ENCODE assay signal across 8 cellular contexts in genomic region chr5:36877667-36878420, GRCh38. TPM values are rescaled to one million over a fixed set of nuclear protein-coding genes. Genes with fewer than 3 reads are reported as not detected.
DNase-seq lines count a peak whose midpoint lies in the region; ATAC-seq and TF ChIP-seq lines count a peak whose summit lies in the region.

No MANE protein-coding gene starts in this region.

- H3K9me3 ChIP-seq in T-helper 17 cell (ENCODE audit: control insufficient read depth, low read length, poor library complexity, severe bottlenecking) = no peaks in the 10 kb centered on the region
- no peaks in the 10 kb centered on the region for H3K9me3 ChIP-seq in fibroblast of lung (ENCODE audit: control insufficient read depth, insufficient read depth, low read depth, low read length)
- H3K9me3 ChIP-seq in parathyroid adenoma (ENCODE audit: control insufficient read depth, low read length) = no peaks in the 10 kb centered on the region

- H2AFZ ChIP-seq in fibroblast of lung (ENCODE audit: low read length) (no peak overlapping the region), parathyroid adenoma (peak overlapping the region; percentile 91)

- H3K27ac ChIP-seq in fibroblast of lung (ENCODE audit: insufficient read depth, low read length) = peak overlapping the region; percentile 96
- peak overlapping the region; percentile 96 for H3K27ac ChIP-seq in parathyroid adenoma

- H3K79me2 ChIP-seq in fibroblast of lung (ENCODE audit: control insufficient read depth, insufficient read depth, low read length) (peaks cover 95% of the 10 kb centered on the region), parathyroid adenoma (peaks cover 18% of the 10 kb centered on the region)

- H3K27ac Mint-ChIP-seq in T-helper 17 cell = peak overlapping the region; percentile 98

- intact Hi-C loops in posterior cingulate gyrus (cut with DNase I) = loop anchor here (5.0 kb wide), 3 partner anchors 129 to 726 kb away; partner anchors contain the start of genes LMBRD2, NADK2 and SKP2

- peaks cover 3% of the 10 kb centered on the region for H3K4me1 ChIP-seq in fibroblast of lung (ENCODE audit: control insufficient read depth, extremely low read depth, insufficient read depth, low read length)
- H3K4me1 ChIP-seq in parathyroid adenoma = peaks cover 10% of the 10 kb centered on the region

- H3K9ac ChIP-seq in fibroblast of lung (ENCODE audit: insufficient read depth, low read length) = peak overlapping the region; percentile 94
- H3K9ac ChIP-seq in parathyroid adenoma = peak overlapping the region; percentile 87

- H3K27me3 ChIP-seq in fibroblast of lung (ENCODE audit: control insufficient read depth, insufficient read depth, low read length) (no peaks in the 10 kb centered on the region), parathyroid adenoma (ENCODE audit: control insufficient read depth, insufficient read depth, low read length) (no peaks in the 10 kb centered on the region)

- H3K4me3 ChIP-seq in fibroblast of lung (replicated peaks in 1 of 4; ENCODE audit: control extremely low read depth in 1 of 4, insufficient read depth in 1 of 4, low read depth in 3 of 4, low read length in 4 of 4) (peak overlapping the region; percentile 75 to 92 (median 86)), parathyroid adenoma (ENCODE audit: low read depth, low read length) (peak overlapping the region; percentile 94)

- H3K4me2 ChIP-seq in fibroblast of lung (ENCODE audit: extremely low read depth, insufficient read depth, low read length) = peak overlapping the region; percentile 79
- peak overlapping the region; percentile 96 for H3K4me2 ChIP-seq in parathyroid adenoma (ENCODE audit: low read length)

- H3K4me1 Mint-ChIP-seq in T-helper 17 cell = peaks cover 39% of the 10 kb centered on the region

- H3K36me3 ChIP-seq in fibroblast of lung (ENCODE audit: control insufficient read depth, insufficient read depth, low read length) = no peaks in the 10 kb centered on the region
- H3K36me3 ChIP-seq in parathyroid adenoma (ENCODE audit: control insufficient read depth, insufficient read depth, low read length) = no peaks in the 10 kb centered on the region

- H3K4me3 Mint-ChIP-seq in T-helper 17 cell = peak overlapping the region; percentile 96

- ATAC-seq in T-helper 17 cell = peak; percentile 26
- ATAC-seq in GM19328 (IDR thresholded peaks at IDR 0.05; ENCODE audit: unreplicated experiment) = no peak

- no peaks in the 10 kb centered on the region for H4K20me1 ChIP-seq in fibroblast of lung (ENCODE audit: control insufficient read depth, extremely low read depth, insufficient read depth, low read length)

- no peaks in the 10 kb centered on the region for H3K36me3 Mint-ChIP-seq in T-helper 17 cell (ENCODE audit: low read depth)

- no peaks in the 10 kb centered on the region for H3K27me3 Mint-ChIP-seq in T-helper 17 cell

- peak; percentile 49 for DNase-seq in NCI-H82 (lab: John Stamatoyannopoulos, UW)
- DNase-seq in NCI-H82 treated with DMSO at 0.1 percent for 48 hours (lab: John Stamatoyannopoulos, UW; ENCODE audit: unreplicated experiment) = no peak
- DNase-seq in Kasumi-1 (lab: John Stamatoyannopoulos, UW) = peak; percentile 38 to 55
- no peak for DNase-seq in T-helper 17 cell
- peak; percentile 38 to 56 for DNase-seq in fibroblast of lung (ENCODE audit: low read depth in 2 of 2)
- no peak for DNase-seq in posterior cingulate gyrus

- TF ChIP-seq CTCF in fibroblast of lung (conservative IDR thresholded peaks at IDR 0.05 in 1 of 2, IDR thresholded peaks at IDR 0.05 in 1 of 2; ENCODE audit: low read depth in 1 of 2, low read length in 2 of 2) (no peak), parathyroid adenoma (IDR thresholded peaks at IDR 0.05) (no peak)

RNA-seq across cellular contexts. Expression of gene NIPBL, which starts 1.3 kb away (rescaled TPM):
- 100 to 1,000 TPM; 113 to 118 TPM for total RNA-seq in T-helper 17 cell
- total RNA-seq in fibroblast of lung = 26.5 and 34.2 TPM in 2 replicates
- polyA plus RNA-seq in fibroblast of lung = 24.6 and 30.8 TPM in 2 replicates
- polyA plus RNA-seq in fibroblast of lung (2012) = 12.5 and 15.5 TPM in 2 replicates
- polyA minus RNA-seq in fibroblast of lung (ENCODE audit: low replicate concordance) = 26.6 and 28.5 TPM in 2 replicates

Comparison
In these comparisons a context has a peak if more than half of its experiments do, and no peak if none do; other contexts are left out.
1. DNase-seq: peak in NCI-H82 (single experiment), Kasumi-1 (2 of 2) and fibroblast of lung (2 of 2); none in NCI-H82 treated with DMSO at 0.1 percent for 48 hours (single experiment), T-helper 17 cell (0 of 3) and posterior cingulate gyrus (0 of 10).